Comparison of ENCODE assay signal across 8 cellular contexts in the genomic region with DNA sequence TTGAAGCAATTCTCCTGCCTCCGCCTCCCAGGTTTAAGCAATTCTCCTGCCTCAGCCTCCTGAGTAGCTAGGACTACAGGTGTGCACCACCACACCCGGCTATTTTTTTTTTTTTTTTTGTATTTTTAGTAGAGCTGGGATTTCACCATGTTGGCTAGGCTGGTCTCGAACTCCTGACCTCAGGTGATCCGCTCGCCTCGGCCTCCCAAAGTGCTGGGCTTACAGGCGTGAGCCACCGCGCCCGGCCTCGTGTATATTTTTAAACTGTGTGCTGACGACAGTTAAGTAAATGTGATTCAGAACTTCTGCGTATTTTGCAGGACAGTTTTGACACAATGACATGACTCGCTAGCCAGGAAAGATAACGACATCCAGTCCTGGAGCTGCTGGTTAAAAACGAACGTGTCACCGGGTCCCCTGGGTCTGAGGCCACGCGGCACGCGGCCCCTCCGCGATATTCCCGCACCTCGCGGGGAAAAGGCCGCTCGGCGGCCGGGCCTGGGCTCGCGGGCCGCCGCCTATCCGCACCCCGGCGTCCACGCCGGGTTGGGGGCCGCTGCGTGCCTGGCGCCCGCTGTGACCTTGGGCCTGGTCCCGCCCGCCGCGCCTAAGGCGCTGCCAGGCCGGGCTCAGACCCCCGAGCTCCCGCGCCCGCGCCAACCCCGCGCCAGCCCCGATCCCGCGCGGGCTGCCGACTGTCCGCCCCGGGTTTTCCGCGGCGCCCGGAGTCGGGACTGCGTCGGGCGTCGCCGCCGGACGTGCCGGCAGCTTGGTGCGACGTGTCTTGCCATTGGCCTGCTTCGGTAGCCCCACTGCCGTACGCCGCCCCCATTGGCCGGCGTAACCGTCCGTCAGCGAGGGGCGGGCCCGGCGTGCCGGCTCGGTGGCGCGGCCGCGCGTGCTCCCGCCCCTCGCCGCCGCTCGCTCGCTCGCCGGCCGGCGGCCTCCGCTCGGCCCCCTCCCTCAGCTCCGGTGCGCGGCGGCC. TPM values are rescaled to one million over a fixed set of nuclear protein-coding genes. Genes with fewer than 3 reads are reported as not detected.
DNase-seq lines count a peak whose midpoint lies in the region; ATAC-seq and TF ChIP-seq lines count a peak whose summit lies in the region.

Gene FOXK2, plus strand, starts transcription at position 907 of the 985 bp plus-strand sequence. CDS start 157 bp downstream, outside the sequence.

- peak within 1 kb of the TSS; percentile 86 to 99 (median 96) for H3K27ac ChIP-seq in Peyer's patch
- H3K27ac ChIP-seq in esophagus (ENCODE audit: low read depth in 2 of 2, low read length in 1 of 2): peak within 1 kb of the TSS; percentile 89 to 91

- H3K4me1 ChIP-seq in Peyer's patch (peaks cover 0 to 28% (median 5%) of the 10 kb centered on the region in 4 donors), esophagus (ENCODE audit: control insufficient read depth in 2 of 2, insufficient read depth in 2 of 2, low read length in 1 of 2) (peaks cover 0 to 2% of the 10 kb centered on the region in 2 donors), mucosa of stomach (ENCODE audit: control insufficient read depth, insufficient read depth, low read length) (peaks cover 8% of the 10 kb centered on the region)

- TF ChIP-seq RAD21 in Ishikawa (IDR thresholded peaks at IDR 0.05; ENCODE audit: low read depth): no peak

- peak in 1 of 2 donors; percentile 48 for TF ChIP-seq POLR2A in Peyer's patch (IDR thresholded peaks at IDR 0.05)

- 3 to 4% methylated on average over 71 to 114 of the region's 114 CpGs for WGBS in esophagus, 2 donors

- no peaks in the 10 kb centered on the region for H3K27me3 Mint-ChIP-seq in activated T-cell treated with anti-CD3 and anti-CD28 coated beads, Interleukin-2, amount 50 U/mL, for 4 hours (ENCODE audit: low read depth)

- peak within 1 kb of the TSS; percentile 92 to 96 (median 94) for H3K4me3 ChIP-seq in Peyer's patch
- peak within 1 kb of the TSS; percentile 92 to 96 for H3K4me3 ChIP-seq in esophagus (ENCODE audit: low read depth in 1 of 2, low read length in 2 of 2)
- peak within 1 kb of the TSS; percentile 23 for H3K4me3 ChIP-seq in mucosa of stomach (ENCODE audit: low read length)

- H3K9me3 ChIP-seq in Peyer's patch: no peaks in the 10 kb centered on the region
- no peaks in the 10 kb centered on the region for H3K9me3 ChIP-seq in esophagus (ENCODE audit: control insufficient read depth in 2 of 2, insufficient read depth in 1 of 2, low read depth in 1 of 2, low read length in 1 of 2)
- no peaks in the 10 kb centered on the region for H3K9me3 ChIP-seq in mucosa of stomach (ENCODE audit: control insufficient read depth, low read length)

- H3K36me3 Mint-ChIP-seq in activated T-cell treated with anti-CD3 and anti-CD28 coated beads, Interleukin-2, amount 50 U/mL, for 4 hours (ENCODE audit: insufficient read depth): peaks cover 8% of the 10 kb centered on the region

- H3K9ac ChIP-seq in mucosa of stomach (ENCODE audit: low read length): peak within 1 kb of the TSS; percentile 69

- peak; percentile 91 for ATAC-seq in GM21529 (IDR thresholded peaks at IDR 0.05; ENCODE audit: unreplicated experiment)
- ATAC-seq in activated T-cell treated with anti-CD3 and anti-CD28 coated beads, Interleukin-2, amount 50 U/mL, for 4 hours: peak; percentile 97

- H3K4me3 Mint-ChIP-seq in activated T-cell treated with anti-CD3 and anti-CD28 coated beads, Interleukin-2, amount 50 U/mL, for 4 hours: peak within 1 kb of the TSS; percentile 99

- TF ChIP-seq CTCF in Peyer's patch (IDR thresholded peaks at IDR 0.05): peak in 2 of 6 experiments; percentile 16 to 23

- TF ChIP-seq EP300 in Ishikawa (IDR thresholded peaks at IDR 0.05; ENCODE audit: borderline replicate concordance): no peak

- peak; percentile 86 for DNase-seq in DMS153 (lab: John Stamatoyannopoulos, UW)
- DNase-seq in Peyer's patch: peak; percentile 86 to 96 (median 95)
- DNase-seq in activated T-cell treated with anti-CD3 and anti-CD28 coated beads, Interleukin-2, amount 50 U/mL, for 4 hours: peak; percentile 91
- DNase-seq in stimulated activated CD8-positive, alpha-beta memory T cell treated with anti-CD3 and anti-CD28 coated beads, Interleukin-4, amount 100 ng/mL, for 4 hours (ENCODE audit: low read depth in 2 of 2, low spot score in 1 of 2): peak; percentile 77 to 86

- peaks cover 25% of the 10 kb centered on the region for H3K4me1 Mint-ChIP-seq in activated T-cell treated with anti-CD3 and anti-CD28 coated beads, Interleukin-2, amount 50 U/mL, for 4 hours (ENCODE audit: low read depth)

- H3K9me3 Mint-ChIP-seq in activated T-cell treated with anti-CD3 and anti-CD28 coated beads, Interleukin-2, amount 50 U/mL, for 4 hours: no peaks in the 10 kb centered on the region

- no peaks in the 10 kb centered on the region for H3K27me3 ChIP-seq in Peyer's patch
- no peaks in the 10 kb centered on the region for H3K27me3 ChIP-seq in esophagus (ENCODE audit: control insufficient read depth in 1 of 2, insufficient read depth in 2 of 2, low read length in 2 of 2)
- H3K27me3 ChIP-seq in mucosa of stomach (ENCODE audit: control insufficient read depth, insufficient read depth, low read length): no peaks in the 10 kb centered on the region

- H3K36me3 ChIP-seq in Peyer's patch: no peaks in the 10 kb centered on the region
- H3K36me3 ChIP-seq in esophagus (ENCODE audit: control insufficient read depth in 2 of 2, insufficient read depth in 2 of 2, low read length in 1 of 2): no peaks in the 10 kb centered on the region
- H3K36me3 ChIP-seq in mucosa of stomach (ENCODE audit: control insufficient read depth, insufficient read depth, low read length): no peaks in the 10 kb centered on the region

TF ChIP-seq in Ishikawa, 13 proteins besides CTCF, POLR2A, EP300 and RAD21:
- no peak for TF ChIP-seq EGR1 (IDR thresholded peaks at IDR 0.05)
- peak; percentile 31; the same call in 1 of the 2 replicates for TF ChIP-seq ZBTB7A (IDR thresholded peaks at IDR 0.05; ENCODE audit: low read depth)
- TF ChIP-seq CREB1 (IDR thresholded peaks at IDR 0.05; ENCODE audit: low read depth): peak; percentile 43; the same call in 1 of the 2 replicates
- peak; percentile 71; the same call in 1 of the 2 replicates for TF ChIP-seq TAF1 (IDR thresholded peaks at IDR 0.05; ENCODE audit: low read depth)
- TF ChIP-seq, protein P1, sequence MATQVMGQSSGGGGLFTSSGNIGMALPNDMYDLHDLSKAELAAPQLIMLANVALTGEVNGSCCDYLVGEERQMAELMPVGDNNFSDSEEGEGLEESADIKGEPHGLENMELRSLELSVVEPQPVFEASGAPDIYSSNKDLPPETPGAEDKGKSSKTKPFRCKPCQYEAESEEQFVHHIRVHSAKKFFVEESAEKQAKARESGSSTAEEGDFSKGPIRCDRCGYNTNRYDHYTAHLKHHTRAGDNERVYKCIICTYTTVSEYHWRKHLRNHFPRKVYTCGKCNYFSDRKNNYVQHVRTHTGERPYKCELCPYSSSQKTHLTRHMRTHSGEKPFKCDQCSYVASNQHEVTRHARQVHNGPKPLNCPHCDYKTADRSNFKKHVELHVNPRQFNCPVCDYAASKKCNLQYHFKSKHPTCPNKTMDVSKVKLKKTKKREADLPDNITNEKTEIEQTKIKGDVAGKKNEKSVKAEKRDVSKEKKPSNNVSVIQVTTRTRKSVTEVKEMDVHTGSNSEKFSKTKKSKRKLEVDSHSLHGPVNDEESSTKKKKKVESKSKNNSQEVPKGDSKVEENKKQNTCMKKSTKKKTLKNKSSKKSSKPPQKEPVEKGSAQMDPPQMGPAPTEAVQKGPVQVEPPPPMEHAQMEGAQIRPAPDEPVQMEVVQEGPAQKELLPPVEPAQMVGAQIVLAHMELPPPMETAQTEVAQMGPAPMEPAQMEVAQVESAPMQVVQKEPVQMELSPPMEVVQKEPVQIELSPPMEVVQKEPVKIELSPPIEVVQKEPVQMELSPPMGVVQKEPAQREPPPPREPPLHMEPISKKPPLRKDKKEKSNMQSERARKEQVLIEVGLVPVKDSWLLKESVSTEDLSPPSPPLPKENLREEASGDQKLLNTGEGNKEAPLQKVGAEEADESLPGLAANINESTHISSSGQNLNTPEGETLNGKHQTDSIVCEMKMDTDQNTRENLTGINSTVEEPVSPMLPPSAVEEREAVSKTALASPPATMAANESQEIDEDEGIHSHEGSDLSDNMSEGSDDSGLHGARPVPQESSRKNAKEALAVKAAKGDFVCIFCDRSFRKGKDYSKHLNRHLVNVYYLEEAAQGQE (IDR thresholded peaks at IDR 0.05; ENCODE audit: low read depth): peak; percentile 6; the same call in 1 of the 2 replicates
- peak; percentile 85; the same call in 1 of the 2 replicates for TF ChIP-seq MAX (IDR thresholded peaks at IDR 0.05)
- no peak for TF ChIP-seq TEAD4 (IDR thresholded peaks at IDR 0.05)
- TF ChIP-seq FOXM1 (IDR thresholded peaks at IDR 0.05; ENCODE audit: borderline replicate concordance, low read depth): peak; percentile 32; the same call in 1 of the 2 replicates
- TF ChIP-seq YY1 (IDR thresholded peaks at IDR 0.05; ENCODE audit: low read depth): no peak
- TF ChIP-seq USF1 (IDR thresholded peaks at IDR 0.05): no peak
TF ChIP-seq in Ishikawa: peak in this region for 6.

RNA-seq across cellular contexts. Expression of gene FOXK2, which starts in this region (rescaled TPM):
- total RNA-seq in Peyer's patch: 10 to 100 TPM; 40.6 to 67.7 (median 61.1) TPM
- 10 to 100 TPM; 73.6 to 78.5 (median 75.9) TPM for total RNA-seq in activated T-cell treated with anti-CD3 and anti-CD28 coated beads, Interleukin-2, amount 50 U/mL, for 4 hours
- polyA plus RNA-seq in esophagus: 10 to 100 TPM; 15.9 to 20.5 TPM

Comparison
In these comparisons a context has a peak if more than half of its experiments do, and no peak if none do; other contexts are left out.
1. Peak in every context shown above with its lines: DNase-seq, ATAC-seq, H3K4me3 ChIP-seq and H3K27ac ChIP-seq.
2. H3K4me3 ChIP-seq: peak in every context shown above with its lines; median percentile 94 in Peyer's patch; 94 in esophagus; 23 in mucosa of stomach.